ENCODE assay signal across 8 cellular contexts in the genomic region with DNA sequence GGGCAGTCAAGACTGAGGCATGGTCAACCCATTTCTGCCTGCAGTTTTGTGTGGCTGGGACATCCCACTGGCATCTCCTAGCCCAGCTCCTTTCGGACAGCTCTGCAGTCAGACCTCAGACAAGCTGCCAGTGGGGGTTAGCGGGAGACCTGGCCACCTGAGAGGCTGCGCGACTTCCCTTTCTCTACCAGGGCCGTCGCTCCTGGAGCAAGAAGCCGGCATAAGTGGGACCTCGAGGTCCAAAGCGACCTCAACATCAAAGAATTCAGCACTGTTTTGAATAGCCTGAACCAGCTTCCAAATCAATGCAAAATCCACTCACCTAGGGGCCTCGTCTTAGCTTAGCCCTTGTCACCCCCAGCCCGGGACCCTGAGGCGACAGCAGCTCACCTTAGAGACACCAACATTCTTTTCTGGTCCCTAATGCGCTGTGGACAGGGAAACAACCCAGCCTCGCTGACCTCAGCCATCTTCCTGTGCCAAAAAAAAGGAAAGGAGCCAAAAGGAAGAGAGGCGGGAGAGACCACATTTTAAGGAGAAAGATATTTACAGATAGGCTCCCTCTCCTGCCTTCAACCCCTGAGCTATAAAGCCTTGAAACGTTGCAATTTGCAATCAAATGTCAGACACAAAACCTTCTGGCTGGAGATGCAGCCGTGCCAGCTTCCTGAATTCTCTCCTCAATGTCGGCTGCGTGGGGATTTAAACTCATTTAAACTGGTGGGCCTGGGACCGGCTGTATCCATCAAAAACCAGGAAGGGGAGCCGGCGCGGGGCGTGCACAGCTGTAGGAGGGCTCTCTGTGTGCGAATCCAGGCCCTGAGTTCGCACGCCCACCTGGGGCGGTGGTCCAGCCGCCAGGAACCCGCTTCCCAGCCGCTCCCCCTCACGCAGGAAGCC.
DNase-seq lines count a peak whose midpoint lies in the region; ATAC-seq, FAIRE-seq and TF ChIP-seq lines count a peak whose summit lies in the region.

No MANE protein-coding gene starts in this region.

- H3K27ac ChIP-seq in right lobe of liver (peak overlapping the region in 1 of 3 donors; percentile 51), HepG2 (ENCODE audit: extremely low read length, insufficient read depth, low read length) (no peak overlapping the region), aorta (ENCODE audit: low read depth in 1 of 2, low read length in 2 of 2) (peak overlapping the region; percentile 58 to 66)

- H3K79me2 ChIP-seq in HepG2 (ENCODE audit: insufficient read depth, low read length): no peaks in the 10 kb centered on the region

- TF ChIP-seq CTCF in right lobe of liver (IDR thresholded peaks at IDR 0.05) (no peak), HepG2 (CRISPR knock-in tag; IDR thresholded peaks at IDR 0.05) (no peak), bronchial epithelial cell (IDR thresholded peaks at IDR 0.05; ENCODE audit: insufficient read depth, low read length, severe bottlenecking) (no peak), mesothelial cell of epicardium (IDR thresholded peaks at IDR 0.05; ENCODE audit: unreplicated experiment) (no peak)

- H3K4me1 ChIP-seq in right lobe of liver: peaks cover 0 to 12% (median 3%) of the 10 kb centered on the region in 4 donors
- H3K4me1 ChIP-seq in HepG2 (ENCODE audit: insufficient read depth, low read length): peaks cover 33% of the 10 kb centered on the region
- H3K4me1 ChIP-seq in aorta (ENCODE audit: control insufficient read depth in 1 of 2, insufficient read depth in 2 of 2, low read length in 2 of 2): peaks cover 3 to 4% of the 10 kb centered on the region in 2 donors

- in situ Hi-C loops in HepG2 (cut with HindIII; ENCODE audit: extremely low pct_ligation_motif_present, low pct_unique_long_range_greater_than_20kb): loop anchor here (5.0 to 10.0 kb wide), 2 partner anchors 289 to 361 kb away; no protein-coding TSS in a partner anchor

- no TSS peak for BruUV-seq in HepG2 (replicated peaks; lab: Mats Ljungman, UMichigan)

- peak in 1 of 3 donors; percentile 62 for DNase-seq in right lobe of liver
- DNase-seq in HepG2 (ENCODE audit: low spot score): no peak
- DNase-seq in bronchial epithelial cell (ENCODE audit: low read depth): no peak
- DNase-seq in mesothelial cell of epicardium (ENCODE audit: low spot score in 2 of 2, unreplicated experiment in 2 of 2): peak in 1 of 2 experiments; percentile 53
- peak; percentile 77 to 84 for DNase-seq in aorta
- no peak for DNase-seq in activated CD4-positive, alpha-beta T cell treated with anti-CD3 and anti-CD28 coated beads for 48 hours

- H3K27ac Mint-ChIP-seq in mesothelial cell of epicardium: peak overlapping the region; percentile 43

- TF ChIP-seq RAD21 in HepG2 (CRISPR knock-in tag; IDR thresholded peaks at IDR 0.05): no peak

- no peak for TF ChIP-seq POLR2A in right lobe of liver (IDR thresholded peaks at IDR 0.05)
- no peak for TF ChIP-seq POLR2A in HepG2 (IDR thresholded peaks at IDR 0.05; ENCODE audit: insufficient read depth in 1 of 2, low read depth in 2 of 2, low read length in 2 of 2)

- WGBS in right lobe of liver (ENCODE audit: insufficient coverage, low coverage, low lambda C conversion rate, missing lambda C conversion rate): 13% methylated on average over 23 of the region's 32 CpGs
- 97% methylated on average over 27 of the region's 32 CpGs for WGBS in HepG2 (ENCODE audit: low lambda C conversion rate)
- WGBS in aorta, 2 donors: 9 to 10% methylated on average over 31 to 32 of the region's 32 CpGs

- intact Hi-C loops in right lobe of liver (cut with DNase I): loop anchor here in 1 of 2 donors (5.0 kb wide), 1 partner anchor 284 kb away; no protein-coding TSS in a partner anchor
- intact Hi-C loops in HepG2 (cut with micrococcal nuclease; ENCODE audit: unreplicated experiment): loop anchor here (2.0 kb wide), 1 partner anchor 145 kb away; no protein-coding TSS in a partner anchor
- intact Hi-C loops in aorta (cut with DNase I): loop anchor here (2.0 to 10.0 kb wide), 10 partner anchors 51 to 364 kb away; a partner anchor contains a TSS

- H3K9ac ChIP-seq in HepG2 (ENCODE audit: insufficient read depth, low read depth, low read length): no peak overlapping the region

- H2AFZ ChIP-seq in HepG2 (ENCODE audit: low read length): no peak overlapping the region

- H3K4me2 ChIP-seq in HepG2 (ENCODE audit: low read depth, low read length): no peak overlapping the region

- ATAC-seq in right lobe of liver (no peak), HepG2 (no peak), aorta (ENCODE audit: low FRiP score) (peak; percentile 19), HG02885 (IDR thresholded peaks at IDR 0.05; ENCODE audit: poor library complexity, unreplicated experiment) (no peak), HG02852 (IDR thresholded peaks at IDR 0.05; ENCODE audit: unreplicated experiment) (no peak)

- peaks cover 30% of the 10 kb centered on the region for H3K4me1 Mint-ChIP-seq in mesothelial cell of epicardium

- peak overlapping the region; percentile 86 for H3K4me3 Mint-ChIP-seq in mesothelial cell of epicardium

- no peaks in the 10 kb centered on the region for H3K36me3 Mint-ChIP-seq in mesothelial cell of epicardium

- no peaks in the 10 kb centered on the region for H4K20me1 ChIP-seq in HepG2 (ENCODE audit: insufficient read depth, low read length)

- no peak for FAIRE-seq in HepG2 (lab: Jason Lieb, UNC)
- no peak for FAIRE-seq in bronchial epithelial cell (lab: Jason Lieb, UNC)

- no peaks in the 10 kb centered on the region for H3K9me3 ChIP-seq in right lobe of liver
- peaks cover 7% of the 10 kb centered on the region; the same call in 1 of the 2 replicates for H3K9me3 ChIP-seq in HepG2 (ENCODE audit: low read length)
- no peaks in the 10 kb centered on the region for H3K9me3 ChIP-seq in aorta (ENCODE audit: control insufficient read depth, low read length)

- H3K36me3 ChIP-seq in right lobe of liver (no peaks in the 10 kb centered on the region), HepG2 (replicated peaks in 1 of 2; ENCODE audit: control insufficient read depth in 1 of 2, insufficient read depth in 2 of 2, low read length in 2 of 2) (no peaks in the 10 kb centered on the region), bronchial epithelial cell (ENCODE audit: control insufficient read depth, insufficient read depth, low read length) (no peaks in the 10 kb centered on the region), aorta (ENCODE audit: control insufficient read depth in 1 of 2, insufficient read depth in 2 of 2, low read length in 1 of 2) (no peaks in the 10 kb centered on the region)

- peaks cover 0 to 5% of the 10 kb centered on the region in 2 donors for H3K27me3 ChIP-seq in right lobe of liver
- no peaks in the 10 kb centered on the region for H3K27me3 ChIP-seq in HepG2 (ENCODE audit: control insufficient read depth in 1 of 2, insufficient read depth in 2 of 2, low read length in 2 of 2)
- H3K27me3 ChIP-seq in bronchial epithelial cell (ENCODE audit: control insufficient read depth, insufficient read depth, low read length): peaks cover 4% of the 10 kb centered on the region
- H3K27me3 ChIP-seq in aorta (ENCODE audit: control insufficient read depth in 1 of 2, insufficient read depth in 2 of 2, low read length in 1 of 2): no peaks in the 10 kb centered on the region

- TF ChIP-seq EP300 in HepG2 (IDR thresholded peaks at IDR 0.05; ENCODE audit: low read depth in 2 of 2, low read length in 2 of 2) (no peak), HepG2 (CRISPR knock-in tag; IDR thresholded peaks at IDR 0.05; ENCODE audit: borderline replicate concordance) (no peak)

- CTCF ChIA-PET in HepG2 (lab: Yijun Ruan, JAX; ENCODE audit: low intra/inter-chr PET ratio, low total read pairs): interaction anchor here (1.9 to 3.3 kb wide), 3 partner anchors 145 to 293 kb away, joined by 12 to 37 read pairs (median 13); a partner anchor contains a TSS

- POLR2A ChIA-PET in HepG2 (lab: Yijun Ruan, JAX): interaction anchor here (1.0 kb wide), 1 partner anchor 129 kb away, joined by 3 read pairs; no protein-coding TSS in a partner anchor

- no peaks in the 10 kb centered on the region for H3K9me3 Mint-ChIP-seq in mesothelial cell of epicardium

- H3K4me3 ChIP-seq in right lobe of liver: peak overlapping the region; percentile 37 to 46 (median 41)
- H3K4me3 ChIP-seq in HepG2 (replicated peaks in 1 of 3; ENCODE audit: insufficient read depth in 1 of 3, low read depth in 2 of 3, low read length in 3 of 3): no peak overlapping the region
- H3K4me3 ChIP-seq in bronchial epithelial cell (ENCODE audit: low read depth, low read length): peak overlapping the region; percentile 31
- peak overlapping the region; percentile 49 to 73 for H3K4me3 ChIP-seq in aorta (ENCODE audit: low read length in 2 of 2)

- peaks cover 37% of the 10 kb centered on the region for H3K27me3 Mint-ChIP-seq in mesothelial cell of epicardium (ENCODE audit: low read depth)

TF ChIP-seq in HepG2, 621 proteins besides CTCF, POLR2A, EP300 and RAD21 (continues in another document):
- TF ChIP-seq SKI (IDR thresholded peaks at IDR 0.05; ENCODE audit: partially characterized antibody) (no peak), TBX3 (IDR thresholded peaks at IDR 0.05; ENCODE audit: borderline replicate concordance) (no peak), ZNF354B (CRISPR knock-in tag; IDR thresholded peaks at IDR 0.05) (no peak), MTA1 (CRISPR knock-in tag; IDR thresholded peaks at IDR 0.05; ENCODE audit: borderline replicate concordance) (no peak), NR3C1 (CRISPR knock-in tag; IDR thresholded peaks at IDR 0.05) (no peak), ZNF589 (CRISPR knock-in tag; conservative IDR thresholded peaks at IDR 0.05) (no peak)
- TF ChIP-seq, protein P1, sequence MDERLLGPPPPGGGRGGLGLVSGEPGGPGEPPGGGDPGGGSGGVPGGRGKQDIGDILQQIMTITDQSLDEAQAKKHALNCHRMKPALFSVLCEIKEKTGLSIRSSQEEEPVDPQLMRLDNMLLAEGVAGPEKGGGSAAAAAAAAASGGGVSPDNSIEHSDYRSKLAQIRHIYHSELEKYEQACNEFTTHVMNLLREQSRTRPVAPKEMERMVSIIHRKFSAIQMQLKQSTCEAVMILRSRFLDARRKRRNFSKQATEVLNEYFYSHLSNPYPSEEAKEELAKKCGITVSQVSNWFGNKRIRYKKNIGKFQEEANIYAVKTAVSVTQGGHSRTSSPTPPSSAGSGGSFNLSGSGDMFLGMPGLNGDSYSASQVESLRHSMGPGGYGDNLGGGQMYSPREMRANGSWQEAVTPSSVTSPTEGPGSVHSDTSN (CRISPR knock-in tag; IDR thresholded peaks at IDR 0.05): no peak

Comparison
In these comparisons a context has a peak if more than half of its experiments do, and no peak if none do; other contexts are left out.
1. H3K4me3 ChIP-seq: peak in right lobe of liver (3 of 3), bronchial epithelial cell (single experiment) and aorta (2 of 2); none in HepG2 (0 of 3).
2. DNase-seq: peak in aorta (2 of 2); none in HepG2 (single experiment), bronchial epithelial cell (single experiment) and activated CD4-positive, alpha-beta T cell treated with anti-CD3 and anti-CD28 coated beads for 48 hours (single experiment).